Comparison of ENCODE assay signal across 16 cellular contexts in the genomic region with DNA sequence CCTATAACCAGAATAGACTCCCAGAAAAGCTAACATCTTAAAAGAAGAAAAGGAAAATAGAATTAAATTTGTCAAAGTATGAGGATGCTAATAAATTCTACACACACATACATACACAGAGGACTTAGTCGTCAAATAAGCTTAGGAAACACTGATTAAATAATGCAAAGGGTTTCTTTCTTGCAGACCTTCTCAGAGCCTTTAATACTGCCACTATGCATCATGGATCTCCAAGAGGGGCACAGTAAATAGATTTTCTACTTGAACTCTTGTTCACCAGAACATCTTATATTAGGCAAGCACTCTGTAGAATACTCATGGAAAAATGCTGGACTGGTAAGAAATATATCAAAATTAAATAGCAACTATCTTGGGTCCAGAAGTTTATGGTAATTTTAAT.
DNase-seq lines count a peak whose midpoint lies in the region; ATAC-seq and TF ChIP-seq lines count a peak whose summit lies in the region.
"Had no signal": no experiment of that assay in that cellular context is flagged by ENCODE, and none has a peak within 500 bp of the region (broad histone marks: within the 10 kb centered on the region; RNA-seq: fewer than 3 reads in every experiment).

No MANE protein-coding gene starts in this region.

- no peaks in the 10 kb centered on the region for H3K36me3 ChIP-seq in KOPT-K1 (ENCODE audit: insufficient read depth, low read length)
- H3K36me3 ChIP-seq in neutrophil, result no peaks in the 10 kb centered on the region
- H3K36me3 ChIP-seq in upper lobe of left lung, result no peaks in the 10 kb centered on the region
- no peaks in the 10 kb centered on the region for H3K36me3 ChIP-seq in mesenchymal stem cell (ENCODE audit: control insufficient read depth in 1 of 2, insufficient read depth in 2 of 2, low read depth in 1 of 2, low read length in 2 of 2)
- H3K36me3 ChIP-seq: left lung, ovary, right lobe of liver had no signal

- WGBS in upper lobe of left lung, 2 donors, result 23 to 48% methylated on average over 1 of the region's 1 CpG
- WGBS in mesenchymal stem cell, result 100% methylated on average over 1 of the region's 1 CpG

- no peak overlapping the region for H3K14ac ChIP-seq in mesenchymal stem cell (ENCODE audit: low read length in 2 of 2)

- no peak overlapping the region for H3K4me2 ChIP-seq in mesenchymal stem cell (ENCODE audit: low read length, poor library complexity, severe bottlenecking)

- TF ChIP-seq EP300 in upper lobe of left lung (IDR thresholded peaks at IDR 0.05), result no peak

- H2AK5ac ChIP-seq in mesenchymal stem cell (ENCODE audit: low read length, severe bottlenecking), result no peak overlapping the region

- no peaks in the 10 kb centered on the region for H3K9me3 Mint-ChIP-seq in activated T-cell treated with anti-CD3 and anti-CD28 coated beads, Interleukin-2, amount 50 U/mL, for 4 hours
- no peaks in the 10 kb centered on the region for H3K9me3 Mint-ChIP-seq in activated naive CD8-positive, alpha-beta T cell treated with anti-CD3 and anti-CD28 coated beads for 36 hours

- H2BK15ac ChIP-seq in mesenchymal stem cell (ENCODE audit: low read depth, poor library complexity, severe bottlenecking), result no peak overlapping the region

- H3K4me3 Mint-ChIP-seq in activated T-cell treated with anti-CD3 and anti-CD28 coated beads, Interleukin-2, amount 50 U/mL, for 4 hours, result peak overlapping the region; percentile 57
- H3K4me3 Mint-ChIP-seq in activated naive CD8-positive, alpha-beta T cell treated with anti-CD3 and anti-CD28 coated beads for 36 hours, result peak overlapping the region; percentile 66

- H3K9me3 ChIP-seq in KOPT-K1 (ENCODE audit: insufficient read depth, low read length, poor library complexity, severe bottlenecking), result no peaks in the 10 kb centered on the region
- H3K9me3 ChIP-seq in neutrophil, result no peaks in the 10 kb centered on the region
- H3K9me3 ChIP-seq in upper lobe of left lung, result no peaks in the 10 kb centered on the region
- no peaks in the 10 kb centered on the region for H3K9me3 ChIP-seq in mesenchymal stem cell (ENCODE audit: control insufficient read depth, low read length)
- H3K9me3 ChIP-seq: left lung, ovary, right lobe of liver had no signal

- peak overlapping the region; percentile 86 for H3K27ac Mint-ChIP-seq in activated naive CD8-positive, alpha-beta T cell treated with anti-CD3 and anti-CD28 coated beads for 36 hours

- no peak overlapping the region for H3K4ac ChIP-seq in mesenchymal stem cell (ENCODE audit: low read depth in 1 of 2, low read length in 2 of 2)

- H2BK5ac ChIP-seq in mesenchymal stem cell (ENCODE audit: low read depth, low read length, poor library complexity, severe bottlenecking), result no peak overlapping the region

- no peak overlapping the region for H2AFZ ChIP-seq in mesenchymal stem cell (ENCODE audit: low read depth, low read length)

- peak overlapping the region; percentile 73 for H3K27ac ChIP-seq in KOPT-K1 (ENCODE audit: low read depth, low read length, poor library complexity, severe bottlenecking)
- peak overlapping the region; percentile 87 for H3K27ac ChIP-seq in neutrophil
- peak overlapping the region in 2 of 4 donors; percentile 64 to 84 for H3K27ac ChIP-seq in upper lobe of left lung
- H3K27ac ChIP-seq in mesenchymal stem cell (ENCODE audit: low read length, poor library complexity, severe bottlenecking), result no peak overlapping the region
- H3K27ac ChIP-seq: ovary, right lobe of liver had no signal

- no peak overlapping the region for H3K18ac ChIP-seq in mesenchymal stem cell (ENCODE audit: low read depth in 1 of 2, low read length in 2 of 2)

- H3K4me1 ChIP-seq in neutrophil (ENCODE audit: control insufficient read depth in 1 of 2, insufficient read depth in 1 of 2, low read depth in 1 of 2, low read length in 1 of 2), result peaks cover 49 to 72% of the 10 kb centered on the region in 2 experiments
- peaks cover 36 to 66% (median 44%) of the 10 kb centered on the region in 4 donors for H3K4me1 ChIP-seq in upper lobe of left lung
- H3K4me1 ChIP-seq in mesenchymal stem cell (ENCODE audit: control insufficient read depth, insufficient read depth, low read depth, low read length), result no peaks in the 10 kb centered on the region

- H3K79me1 ChIP-seq in mesenchymal stem cell (replicated peaks; ENCODE audit: low read length, poor library complexity, severe bottlenecking), result peaks cover 5% of the 10 kb centered on the region

- TF ChIP-seq POLR2A in upper lobe of left lung (IDR thresholded peaks at IDR 0.05), result no peak

- peak overlapping the region in 1 of 2 experiments; percentile 12 for H3K4me3 ChIP-seq in neutrophil (ENCODE audit: low read depth in 1 of 2, low read length in 1 of 2)
- H3K4me3 ChIP-seq in upper lobe of left lung, result no peak overlapping the region
- no peak overlapping the region for H3K4me3 ChIP-seq in mesenchymal stem cell (ENCODE audit: insufficient read depth in 1 of 2, low read depth in 1 of 2, low read length in 2 of 2)
- H3K4me3 ChIP-seq: left lung, ovary, right lobe of liver had no signal

- no peak overlapping the region for H4K8ac ChIP-seq in mesenchymal stem cell (ENCODE audit: low read length)

- no peak for ATAC-seq in activated T-cell treated with anti-CD3 and anti-CD28 coated beads, Interleukin-2, amount 50 U/mL, for 4 hours
- ATAC-seq in upper lobe of left lung (ENCODE audit: low FRiP score in 2 of 2), result no peak
- ATAC-seq: left lung had no signal

- peaks cover 4% of the 10 kb centered on the region for H3K36me3 Mint-ChIP-seq in activated T-cell treated with anti-CD3 and anti-CD28 coated beads, Interleukin-2, amount 50 U/mL, for 4 hours (ENCODE audit: insufficient read depth)
- H3K36me3 Mint-ChIP-seq in activated naive CD8-positive, alpha-beta T cell treated with anti-CD3 and anti-CD28 coated beads for 36 hours, result peaks cover 39% of the 10 kb centered on the region

- no peak overlapping the region for H2BK120ac ChIP-seq in mesenchymal stem cell (ENCODE audit: low read depth, low read length)

- TF ChIP-seq CTCF in neutrophil (IDR thresholded peaks at IDR 0.05) (no peak), upper lobe of left lung (IDR thresholded peaks at IDR 0.05) (no peak)

- H3K27me3 Mint-ChIP-seq in activated T-cell treated with anti-CD3 and anti-CD28 coated beads, Interleukin-2, amount 50 U/mL, for 4 hours (ENCODE audit: low read depth), result no peaks in the 10 kb centered on the region
- no peaks in the 10 kb centered on the region for H3K27me3 Mint-ChIP-seq in activated naive CD8-positive, alpha-beta T cell treated with anti-CD3 and anti-CD28 coated beads for 36 hours

- H3K27me3 ChIP-seq in neutrophil (no peaks in the 10 kb centered on the region), upper lobe of left lung (no peaks in the 10 kb centered on the region), mesenchymal stem cell (ENCODE audit: control insufficient read depth in 1 of 2, insufficient read depth in 1 of 2, low read length in 2 of 2) (no peaks in the 10 kb centered on the region)
- H3K27me3 ChIP-seq: left lung, ovary, right lobe of liver had no signal

- no peak overlapping the region for H2BK12ac ChIP-seq in mesenchymal stem cell (ENCODE audit: low read length in 2 of 2)

- H3K23ac ChIP-seq in mesenchymal stem cell (ENCODE audit: low read length in 2 of 2), result no peak overlapping the region

- no peak overlapping the region for H3K9ac ChIP-seq in mesenchymal stem cell (ENCODE audit: low read length)

- peaks cover 83% of the 10 kb centered on the region for H3K4me1 Mint-ChIP-seq in activated T-cell treated with anti-CD3 and anti-CD28 coated beads, Interleukin-2, amount 50 U/mL, for 4 hours (ENCODE audit: low read depth)
- H3K4me1 Mint-ChIP-seq in activated naive CD8-positive, alpha-beta T cell treated with anti-CD3 and anti-CD28 coated beads for 36 hours, result peaks cover 78% of the 10 kb centered on the region

- no peak for DNase-seq in activated T-cell treated with anti-CD3 and anti-CD28 coated beads, Interleukin-2, amount 50 U/mL, for 4 hours
- DNase-seq in activated T-cell treated with anti-CD3 and anti-CD28 coated beads for 4 hours (no peak), HuH-7 (ENCODE audit: low spot score) (no peak), upper lobe of left lung (no peak), mesenchymal stem cell (no peak)
- DNase-seq in activated naive CD8-positive, alpha-beta T cell treated with anti-CD3 and anti-CD28 coated beads for 36 hours, result no peak
- DNase-seq: activated CD4-positive, alpha-beta T cell treated with anti-CD3 and anti-CD28 coated beads, Interleukin-2, amount 50 U/mL, for 48 hours; activated gamma-delta T cell treated with Interleukin-2 at 50 U/mL for 16 hours; Calu3; left lung; NCI-H1092 treated with DMSO at 0.1 percent for 48 hours; NCI-H748 treated with DMSO at 0.1 percent for 48 hours; ovary; right lobe of liver had no signal

- no peak overlapping the region for H4K91ac ChIP-seq in mesenchymal stem cell (ENCODE audit: low read length)
